25 cellular contexts compared by ENCODE assay signal in the genomic region with DNA sequence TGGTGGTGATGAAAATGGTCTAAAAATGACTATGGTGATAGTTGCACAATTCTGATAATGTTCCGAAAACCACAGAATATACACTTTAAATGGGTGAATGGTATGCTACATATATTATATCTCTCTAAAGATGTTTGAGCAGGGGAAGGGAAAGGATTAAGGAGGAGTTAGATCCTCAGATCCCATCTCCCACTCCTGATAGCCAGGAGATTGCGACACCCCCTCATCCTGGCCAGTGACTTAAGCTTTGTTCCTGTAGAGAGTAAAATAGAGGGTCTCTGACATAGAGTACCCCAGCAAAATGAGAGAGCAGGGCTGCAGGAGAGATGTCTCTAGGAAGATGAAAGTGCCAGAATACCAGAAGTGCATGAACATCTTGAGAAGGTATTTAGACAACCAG.
DNase-seq lines count a peak whose midpoint lies in the region; ATAC-seq, FAIRE-seq and TF ChIP-seq lines count a peak whose summit lies in the region.
"Had no signal": no experiment of that assay in that cellular context is flagged by ENCODE, and none has a peak within 500 bp of the region (broad histone marks: within the 10 kb centered on the region; RNA-seq: fewer than 3 reads in every experiment).

No MANE protein-coding gene starts in this region.

- H3K9me1 ChIP-seq in K562 (ENCODE audit: control insufficient read depth, insufficient read depth, low read length): no peaks in the 10 kb centered on the region

- in situ Hi-C loops in K562 (cut with MboI): no loop called here

- CTCF ChIA-PET in Caco-2 (lab: Charles Lee): no interaction called here
- CTCF ChIA-PET in K562 (lab: Yijun Ruan, JAX; ENCODE audit: low intra/inter-chr PET ratio): no interaction called here

- H3K36me3 Mint-ChIP-seq in Caco-2 (ENCODE audit: insufficient read depth, unreplicated experiment): peaks cover 15% of the 10 kb centered on the region
- H3K36me3 Mint-ChIP-seq: CD8-positive, alpha-beta T cell had no signal

- H3K4me3 ChIP-seq in Caco-2 (ENCODE audit: low read depth, low read length) (no peak overlapping the region), K562 (no peak overlapping the region), trophoblast cell (ENCODE audit: low read depth, low read length) (no peak overlapping the region)
- H3K4me3 ChIP-seq: A549; BLaER1 treated with 17β-estradiol and CSF1 and Interleukin-3, amounts not matched to agents 10 nM and 100 nM had no signal

- POLR2A ChIA-PET in Caco-2 (lab: Charles Lee): no interaction called here
- POLR2A ChIA-PET in K562 (lab: Yijun Ruan, JAX): interaction anchor here (1.0 kb wide), 1 partner anchor 11 kb away, joined by 3 read pairs; no protein-coding TSS in a partner anchor

- peaks cover 33% of the 10 kb centered on the region for H3K4me1 Mint-ChIP-seq in Caco-2 (ENCODE audit: low read depth, unreplicated experiment)
- H3K4me1 Mint-ChIP-seq: B cell had no signal

- H2AK5ac ChIP-seq in trophoblast cell (ENCODE audit: low read length): no peak overlapping the region

- H2BK12ac ChIP-seq in trophoblast cell (ENCODE audit: low read length): no peak overlapping the region

- WGBS in K562 (ENCODE audit: insufficient coverage, low coverage, missing lambda C conversion rate): 24% methylated on average over 2 of the region's 2 CpGs
- WGBS in trophoblast cell (ENCODE audit: extremely low coverage, insufficient coverage, insufficient read length): no CpG with 5 or more reads among the region's 2 CpGs

- H3K27me3 Mint-ChIP-seq in Caco-2 (ENCODE audit: insufficient read depth, unreplicated experiment): no peaks in the 10 kb centered on the region
- H3K27me3 Mint-ChIP-seq: B cell; CD4-positive, alpha-beta T cell had no signal

- ATAC-seq in K562: no peak
- ATAC-seq in GM18858 (IDR thresholded peaks at IDR 0.05; ENCODE audit: unreplicated experiment): no peak
- no peak for ATAC-seq in HG03175 (IDR thresholded peaks at IDR 0.05; ENCODE audit: unreplicated experiment)
- ATAC-seq: A549; CD8-positive, alpha-beta T cell had no signal

- H3K27ac Mint-ChIP-seq in Caco-2 (ENCODE audit: unreplicated experiment): peak overlapping the region; percentile 77
- H3K27ac Mint-ChIP-seq: B cell; CD4-positive, alpha-beta T cell; CD8-positive, alpha-beta T cell had no signal

- DNase-seq in Caco-2 (no peak), K562 (ENCODE audit: extremely low read depth in 1 of 4, low spot score in 3 of 4) (no peak), trophoblast cell (no peak), NCI-H2227 (lab: John Stamatoyannopoulos, UW; ENCODE audit: unreplicated experiment) (no peak), dermis blood vessel endothelial cell (no peak)
- DNase-seq: AML-193; CD4-positive, alpha-beta T cell; CD8-positive, alpha-beta T cell; DMS 273 treated with DMSO at 0.1 percent for 48 hours; DMS153; DMS53; DMS79; DND-41; EL; GF-D8 had no signal

- no peak overlapping the region for H3K9ac ChIP-seq in K562 (ENCODE audit: insufficient read depth in 1 of 2, low read depth in 2 of 2, low read length in 2 of 2)
- peak overlapping the region; percentile 34 for H3K9ac ChIP-seq in trophoblast cell (ENCODE audit: low read length)
- H3K9ac ChIP-seq: BLaER1 treated with 17β-estradiol and CSF1 and Interleukin-3, amounts not matched to agents 10 nM and 100 nM had no signal

- H3K27ac ChIP-seq in K562 (ENCODE audit: extremely low read depth, low read depth, low read length) (no peak overlapping the region; the same call in 2 of the 3 replicates), trophoblast cell (ENCODE audit: low read depth, low read length) (no peak overlapping the region)
- H3K27ac ChIP-seq: 22Rv1; A549; BLaER1 treated with 17β-estradiol and CSF1 and Interleukin-3, amounts not matched to agents 10 nM and 100 nM; C4-2B had no signal

- no peak overlapping the region for H3K14ac ChIP-seq in trophoblast cell (ENCODE audit: low read length)

- intact Hi-C loops in Caco-2 (cut with micrococcal nuclease; ENCODE audit: unreplicated experiment): no loop called here
- intact Hi-C loops in K562 (cut with micrococcal nuclease): no loop called here

- H3K4me3 Mint-ChIP-seq in Caco-2 (ENCODE audit: unreplicated experiment): no peak overlapping the region
- H3K4me3 Mint-ChIP-seq: B cell; CD4-positive, alpha-beta T cell; CD8-positive, alpha-beta T cell had no signal

- no peak overlapping the region for H3K4ac ChIP-seq in trophoblast cell (ENCODE audit: low read depth, low read length)

- no peaks in the 10 kb centered on the region for H3K36me3 ChIP-seq in Caco-2 (ENCODE audit: control insufficient read depth, insufficient read depth, low read length)
- no peaks in the 10 kb centered on the region; the same call in 2 of the 3 replicates for H3K36me3 ChIP-seq in K562 (ENCODE audit: control insufficient read depth, insufficient read depth, low read length)
- no peaks in the 10 kb centered on the region for H3K36me3 ChIP-seq in trophoblast cell (ENCODE audit: control insufficient read depth in 1 of 2, insufficient read depth in 2 of 2, low read length in 2 of 2)
- H3K36me3 ChIP-seq: BLaER1 treated with 17β-estradiol and CSF1 and Interleukin-3, amounts not matched to agents 10 nM and 100 nM had no signal

- TF ChIP-seq POLR2A in K562 (conservative IDR thresholded peaks at IDR 0.05): no peak

- BruUV-seq in Caco-2 (replicated peaks; lab: Mats Ljungman, UMichigan) (no TSS peak), K562 (replicated peaks; lab: Mats Ljungman, UMichigan) (no TSS peak)

- no peak overlapping the region for H2BK120ac ChIP-seq in trophoblast cell (ENCODE audit: insufficient read depth, low read length, poor library complexity)

- H4K8ac ChIP-seq in trophoblast cell (ENCODE audit: low read depth, low read length): no peak overlapping the region

- H4K12ac ChIP-seq in trophoblast cell (ENCODE audit: low read depth, low read length): no peak overlapping the region

- H3K79me2 ChIP-seq in K562 (ENCODE audit: control insufficient read depth, insufficient read depth, low read length) (peaks cover 25% of the 10 kb centered on the region), trophoblast cell (ENCODE audit: control insufficient read depth, insufficient read depth, low read length, poor library complexity) (no peaks in the 10 kb centered on the region)

- H3K27me3 ChIP-seq in Caco-2 (replicated peaks; ENCODE audit: control insufficient read depth, insufficient read depth, low read length) (no peaks in the 10 kb centered on the region), K562 (ENCODE audit: control insufficient read depth in 2 of 2, insufficient read depth in 2 of 2, low read length in 2 of 2) (no peaks in the 10 kb centered on the region), trophoblast cell (ENCODE audit: insufficient read depth, low read length) (no peaks in the 10 kb centered on the region)
- H3K27me3 ChIP-seq: BLaER1 treated with 17β-estradiol and CSF1 and Interleukin-3, amounts not matched to agents 10 nM and 100 nM had no signal

- H3K9me3 ChIP-seq in Caco-2 (no peaks in the 10 kb centered on the region; the same call in 1 of the 2 replicates), K562 (replicated peaks; ENCODE audit: control insufficient read depth, insufficient read depth, low read depth, low read length) (no peaks in the 10 kb centered on the region), trophoblast cell (ENCODE audit: insufficient read depth, low read depth, low read length) (no peaks in the 10 kb centered on the region)
- H3K9me3 ChIP-seq: A549 had no signal

- H3K4me1 ChIP-seq in Caco-2 (peaks cover 47% of the 10 kb centered on the region), K562 (replicated peaks in 1 of 2; ENCODE audit: control insufficient read depth in 2 of 2, insufficient read depth in 2 of 2, low read length in 2 of 2) (peaks cover 0 to 44% of the 10 kb centered on the region in 2 experiments; a peak in 3 of 5 replicates), trophoblast cell (ENCODE audit: control insufficient read depth in 1 of 2, insufficient read depth in 2 of 2, low read length in 2 of 2) (no peaks in the 10 kb centered on the region)
- H3K4me1 ChIP-seq: A549 had no signal

- no peaks in the 10 kb centered on the region for H3K79me1 ChIP-seq in trophoblast cell (ENCODE audit: low read length)

- H3K4me2 ChIP-seq in K562 (ENCODE audit: insufficient read depth, low read length) (no peak overlapping the region), trophoblast cell (ENCODE audit: low read length) (no peak overlapping the region)
- H3K4me2 ChIP-seq: A549; BLaER1 treated with 17β-estradiol and CSF1 and Interleukin-3, amounts not matched to agents 10 nM and 100 nM had no signal

- H2AFZ ChIP-seq in K562 (ENCODE audit: low read depth, low read length) (peak overlapping the region; percentile 4; the same call in 1 of the 2 replicates), trophoblast cell (ENCODE audit: insufficient read depth, low read length, poor library complexity) (no peak overlapping the region)

- no peak overlapping the region for H3K18ac ChIP-seq in trophoblast cell (ENCODE audit: low read length)

- no peaks in the 10 kb centered on the region for H4K20me1 ChIP-seq in K562 (replicated peaks; ENCODE audit: control insufficient read depth, insufficient read depth, low read length)
- H4K20me1 ChIP-seq: BLaER1 treated with 17β-estradiol and CSF1 and Interleukin-3, amounts not matched to agents 10 nM and 100 nM had no signal

- no peak overlapping the region for H2BK5ac ChIP-seq in trophoblast cell (ENCODE audit: low read depth, low read length, poor library complexity)

- no peak for TF ChIP-seq RAD21 in Ishikawa (IDR thresholded peaks at IDR 0.05; ENCODE audit: low read depth)
- no peak for TF ChIP-seq RAD21 in K562 (CRISPR knock-in tag; conservative IDR thresholded peaks at IDR 0.05 in 1 of 2, IDR thresholded peaks at IDR 0.05 in 1 of 2)

- peaks cover 29% of the 10 kb centered on the region for H3K9me3 Mint-ChIP-seq in Caco-2 (ENCODE audit: unreplicated experiment)
- H3K9me3 Mint-ChIP-seq: CD4-positive, alpha-beta T cell; CD8-positive, alpha-beta T cell had no signal

- no peak overlapping the region for H4K91ac ChIP-seq in trophoblast cell (ENCODE audit: low read depth, low read length)

- H3K23ac ChIP-seq in trophoblast cell (ENCODE audit: low read length): no peak overlapping the region

- TF ChIP-seq EP300 in Ishikawa (IDR thresholded peaks at IDR 0.05; ENCODE audit: borderline replicate concordance): no peak
- no peak for TF ChIP-seq EP300 in K562 (IDR thresholded peaks at IDR 0.05; ENCODE audit: low read length)

- TF ChIP-seq CTCF in Caco-2 (IDR thresholded peaks at IDR 0.05; ENCODE audit: insufficient read depth in 1 of 2, low read depth in 1 of 2, low read length in 1 of 2, severe bottlenecking in 1 of 2, unreplicated experiment in 1 of 2) (no peak), K562 (IDR thresholded peaks at IDR 0.05 in 2 of 3, conservative IDR thresholded peaks at IDR 0.05 in 1 of 3; ENCODE audit: insufficient read depth in 2 of 3, low read depth in 1 of 3, low read length in 3 of 3) (no peak)

- FAIRE-seq in K562 (lab: Jason Lieb, UNC): no peak
- FAIRE-seq: A549, GM12891, GM19239 had no signal

TF ChIP-seq in Ishikawa, 13 proteins besides CTCF, POLR2A, EP300 and RAD21 (continues in another document):
- TF ChIP-seq TAF1 (IDR thresholded peaks at IDR 0.05; ENCODE audit: low read depth) (no peak), CEBPB (IDR thresholded peaks at IDR 0.05) (peak; percentile 33; the same call in 1 of the 2 replicates)
